In genomic region chr5:81971694-81972495, GRCh38 we compare ENCODE assay signal across 8 cellular contexts. TPM values are rescaled to one million over a fixed set of nuclear protein-coding genes. Genes with fewer than 3 reads are reported as not detected.
A peak's percentile ranks its signal among the peaks of the same experiment; 100 is the strongest.
DNase-seq lines count a peak whose midpoint lies in the region; ATAC-seq, FAIRE-seq and TF ChIP-seq lines count a peak whose summit lies in the region.

ATG10 (plus strand) TSS chr5:81972023; CDS start chr5:81987571, 15,548 bp downstream.

- H3K4me1 ChIP-seq in DND-41 (ENCODE audit: insufficient read depth, low read length): peaks cover 37% of the 10 kb centered on the region
- 0 out of 2 replicates have a peak, but pooled peaks cover 3% of the 10 kb centered on the region for H3K4me1 ChIP-seq in GM23248 (ENCODE audit: insufficient read depth)
- H3K4me1 ChIP-seq in Karpas-422 (ENCODE audit: low read length): peaks cover 29% of the 10 kb centered on the region
- no peaks in the 10 kb centered on the region for H3K4me1 ChIP-seq in fibroblast of lung (ENCODE audit: control insufficient read depth, extremely low read depth, insufficient read depth, low read length)

- H3K27me3 Mint-ChIP-seq in naive thymus-derived CD8-positive, alpha-beta T cell: peaks cover 0 to 1% (median 0%) of the 10 kb centered on the region in 5 donors
- no peaks in the 10 kb centered on the region for H3K27me3 Mint-ChIP-seq in stimulated activated naive B cell treated with anti-CD40 and anti-IgM and Interleukin-4, amounts not matched to agents 10 μg/mL and 1 μg/mL and 100 μg/mL, for 72 hours

- ATAC-seq in DND-41 (ENCODE audit: insufficient read depth, low read depth): peak; percentile 91
- peak; percentile 85 to 89 for ATAC-seq in naive thymus-derived CD8-positive, alpha-beta T cell
- ATAC-seq in stimulated activated naive B cell treated with anti-CD40 and anti-IgM and Interleukin-4, amounts not matched to agents 10 μg/mL and 1 μg/mL and 100 μg/mL, for 72 hours (replicated peaks): peak; percentile 95 to 97

- no peaks in the 10 kb centered on the region for H3K9me3 Mint-ChIP-seq in naive thymus-derived CD8-positive, alpha-beta T cell
- H3K9me3 Mint-ChIP-seq in stimulated activated naive B cell treated with anti-CD40 and anti-IgM and Interleukin-4, amounts not matched to agents 10 μg/mL and 1 μg/mL and 100 μg/mL, for 72 hours: no peaks in the 10 kb centered on the region

- DNase-seq in DND-41: peak; percentile 97
- DNase-seq in GM23248: peak; percentile 97
- DNase-seq in Karpas-422: peak; percentile 97
- DNase-seq in RCC 7860 (ENCODE audit: low spot score): peak; percentile 63
- peak; percentile 62 to 81 for DNase-seq in activated T-helper 1 cell treated with anti-CD3 and anti-CD28 coated beads, Interleukin-2, amount 50 U/mL, for 16 hours (ENCODE audit: low read depth in 1 of 2, low spot score in 1 of 2)
- peak; percentile 93 to 95 for DNase-seq in fibroblast of lung (ENCODE audit: low read depth in 2 of 2)
- peak; percentile 82 to 93 (median 87) for DNase-seq in naive thymus-derived CD8-positive, alpha-beta T cell
- peak; percentile 90 for DNase-seq in stimulated activated naive B cell treated with anti-CD40 and anti-IgM and Interleukin-4, amounts not matched to agents 10 μg/mL and 1 μg/mL and 100 μg/mL, for 72 hours

- peak within 1 kb of the TSS; percentile 93 to 100 (median 98) for H3K4me3 Mint-ChIP-seq in naive thymus-derived CD8-positive, alpha-beta T cell
- peak within 1 kb of the TSS; percentile 90 to 96 for H3K4me3 Mint-ChIP-seq in stimulated activated naive B cell treated with anti-CD40 and anti-IgM and Interleukin-4, amounts not matched to agents 10 μg/mL and 1 μg/mL and 100 μg/mL, for 72 hours

- H3K36me3 Mint-ChIP-seq in naive thymus-derived CD8-positive, alpha-beta T cell: peaks cover 0 to 5% (median 2%) of the 10 kb centered on the region in 3 donors
- H3K36me3 Mint-ChIP-seq in stimulated activated naive B cell treated with anti-CD40 and anti-IgM and Interleukin-4, amounts not matched to agents 10 μg/mL and 1 μg/mL and 100 μg/mL, for 72 hours: peaks cover 0 to 3% of the 10 kb centered on the region in 2 donors

- TF ChIP-seq CTCF in DND-41 (IDR thresholded peaks at IDR 0.05; ENCODE audit: borderline replicate concordance, extremely low read depth, low read length, poor library complexity, severe bottlenecking): no peak
- TF ChIP-seq CTCF in fibroblast of lung (conservative IDR thresholded peaks at IDR 0.05 in 1 of 2, IDR thresholded peaks at IDR 0.05 in 1 of 2; ENCODE audit: low read depth in 1 of 2, low read length in 2 of 2): no peak

- H2AFZ ChIP-seq in DND-41 (ENCODE audit: low read depth, low read length) (peak within 1 kb of the TSS; percentile 83), GM23248 (peak within 1 kb of the TSS; percentile 99), Karpas-422 (ENCODE audit: low read length) (peak within 1 kb of the TSS; percentile 78; the same call in 1 of the 2 replicates), fibroblast of lung (ENCODE audit: low read length) (peak within 1 kb of the TSS; percentile 88)

- POLR2A ChIA-PET in naive thymus-derived CD8-positive, alpha-beta T cell (lab: Charles Lee): interaction anchor here (0.9 to 2.9 kb wide), 3 partner anchors 120 to 222 kb away, joined by 3 to 33 read pairs (median 24); partner anchors contain the start of gene SSBP2

- in situ Hi-C loops in GM23248 (cut with MboI): no loop called here

- H3K27ac ChIP-seq in DND-41 (ENCODE audit: low read length) (peak within 1 kb of the TSS; percentile 98), GM23248 (peak within 1 kb of the TSS; percentile 77), Karpas-422 (ENCODE audit: low read length) (peak within 1 kb of the TSS; percentile 76), fibroblast of lung (ENCODE audit: insufficient read depth, low read length) (peak within 1 kb of the TSS; percentile 90)

- peaks cover 6 to 29% (median 25%) of the 10 kb centered on the region in 4 donors for H3K4me1 Mint-ChIP-seq in naive thymus-derived CD8-positive, alpha-beta T cell
- peaks cover 0 to 13% of the 10 kb centered on the region in 2 donors for H3K4me1 Mint-ChIP-seq in stimulated activated naive B cell treated with anti-CD40 and anti-IgM and Interleukin-4, amounts not matched to agents 10 μg/mL and 1 μg/mL and 100 μg/mL, for 72 hours

- H3K9me3 ChIP-seq in DND-41 (ENCODE audit: insufficient read depth, low read length, severe bottlenecking) (no peaks in the 10 kb centered on the region), GM23248 (ENCODE audit: low read depth) (no peaks in the 10 kb centered on the region), Karpas-422 (ENCODE audit: low read length) (no peaks in the 10 kb centered on the region), fibroblast of lung (ENCODE audit: control insufficient read depth, insufficient read depth, low read depth, low read length) (no peaks in the 10 kb centered on the region)

- H3K27me3 ChIP-seq in DND-41 (ENCODE audit: insufficient read depth, low read length, poor library complexity) (no peaks in the 10 kb centered on the region), GM23248 (replicated peaks; ENCODE audit: insufficient read depth) (no peaks in the 10 kb centered on the region), Karpas-422 (ENCODE audit: low read length) (no peaks in the 10 kb centered on the region), fibroblast of lung (ENCODE audit: control insufficient read depth, insufficient read depth, low read length) (no peaks in the 10 kb centered on the region)

- H3K79me2 ChIP-seq in DND-41 (ENCODE audit: insufficient read depth, low read length) (peaks cover 44% of the 10 kb centered on the region), GM23248 (ENCODE audit: insufficient read depth) (no peaks in the 10 kb centered on the region), Karpas-422 (ENCODE audit: low read length) (peaks cover 45% of the 10 kb centered on the region), fibroblast of lung (ENCODE audit: control insufficient read depth, insufficient read depth, low read length) (no peaks in the 10 kb centered on the region)

- FAIRE-seq in RCC 7860 (lab: Jason Lieb, UNC): no peak

- H3K4me2 ChIP-seq in DND-41 (ENCODE audit: insufficient read depth, low read length) (peak within 1 kb of the TSS; percentile 72), GM23248 (ENCODE audit: unreplicated experiment) (peak within 1 kb of the TSS; percentile 94), Karpas-422 (ENCODE audit: low read depth, low read length, poor library complexity, severe bottlenecking) (peak within 1 kb of the TSS; percentile 99), fibroblast of lung (ENCODE audit: extremely low read depth, insufficient read depth, low read length) (peak within 1 kb of the TSS; percentile 96)

- H3K36me3 ChIP-seq in DND-41 (ENCODE audit: insufficient read depth, low read length) (peaks cover 8% of the 10 kb centered on the region), GM23248 (ENCODE audit: low read depth) (no peaks in the 10 kb centered on the region), Karpas-422 (ENCODE audit: insufficient read depth, low read length) (peaks cover 6% of the 10 kb centered on the region), fibroblast of lung (ENCODE audit: control insufficient read depth, insufficient read depth, low read length) (no peaks in the 10 kb centered on the region)

- H3F3A ChIP-seq in GM23248 (ENCODE audit: insufficient read depth): 0 out of 2 replicates have a peak, but pooled peaks cover 5% of the 10 kb centered on the region

- H4K20me1 ChIP-seq in DND-41 (ENCODE audit: insufficient read depth, low read length) (no peaks in the 10 kb centered on the region), GM23248 (ENCODE audit: insufficient read depth) (no peaks in the 10 kb centered on the region), Karpas-422 (ENCODE audit: insufficient read depth, low read depth, low read length) (no peaks in the 10 kb centered on the region), fibroblast of lung (ENCODE audit: control insufficient read depth, extremely low read depth, insufficient read depth, low read length) (no peaks in the 10 kb centered on the region)

- WGBS in GM23248 (ENCODE audit: low coverage in 1 of 2, low lambda C conversion rate in 2 of 2, missing lambda C conversion rate in 2 of 2), 2 experiments: 2% methylated on average over 28 to 67 of the region's 79 CpGs

- no peaks in the 10 kb centered on the region for H3K9me2 ChIP-seq in GM23248 (ENCODE audit: insufficient read depth)
- H3K9me2 ChIP-seq in Karpas-422 (replicated peaks; ENCODE audit: insufficient read depth, low read length): no peaks in the 10 kb centered on the region

- peak within 1 kb of the TSS; percentile 64 to 77 for H3K4me3 ChIP-seq in DND-41 (ENCODE audit: low read depth in 1 of 2, low read length in 2 of 2)
- H3K4me3 ChIP-seq in GM23248: peak within 1 kb of the TSS; percentile 95
- peak within 1 kb of the TSS; percentile 90 for H3K4me3 ChIP-seq in Karpas-422 (ENCODE audit: low read length)
- H3K4me3 ChIP-seq in fibroblast of lung (replicated peaks in 1 of 4; ENCODE audit: control extremely low read depth in 1 of 4, insufficient read depth in 1 of 4, low read depth in 3 of 4, low read length in 4 of 4): peak within 1 kb of the TSS; percentile 67 to 92 (median 74)

- H3K9ac ChIP-seq in DND-41 (ENCODE audit: low read depth, low read length): peak within 1 kb of the TSS; percentile 96
- peak within 1 kb of the TSS; percentile 96 for H3K9ac ChIP-seq in GM23248
- H3K9ac ChIP-seq in Karpas-422 (ENCODE audit: low read length): peak within 1 kb of the TSS; percentile 87
- H3K9ac ChIP-seq in fibroblast of lung (ENCODE audit: insufficient read depth, low read length): peak within 1 kb of the TSS; percentile 90

- H3K27ac Mint-ChIP-seq in naive thymus-derived CD8-positive, alpha-beta T cell: peak within 1 kb of the TSS; percentile 96 to 100 (median 99)
- peak within 1 kb of the TSS; percentile 99 for H3K27ac Mint-ChIP-seq in stimulated activated naive B cell treated with anti-CD40 and anti-IgM and Interleukin-4, amounts not matched to agents 10 μg/mL and 1 μg/mL and 100 μg/mL, for 72 hours

RNA-seq across cellular contexts. Expression of gene ATG10, which starts in this region (rescaled TPM):
- 1.8 and 6.5 TPM in 2 replicates for total RNA-seq in GM23248 (2014; rRNA removed; shearing (Covaris generic))
- polyA plus RNA-seq in GM23248 (2016; fragmentation: Nextera tagmentation; extraction: Ambion mirVana) (8.0 and 9.0 TPM in 2 replicates), fibroblast of lung (2.5 and 3.1 TPM in 2 replicates)
- 15.4 and 16.8 TPM in 2 replicates for total RNA-seq in Karpas-422 (2014; rRNA removed; shearing (Covaris generic); ENCODE audit: low replicate concordance)
- total RNA-seq in fibroblast of lung: 8.7 and 8.8 TPM in 2 replicates
- 3.6 and 6.4 TPM in 2 replicates for polyA plus RNA-seq in fibroblast of lung (2012)
- polyA minus RNA-seq in fibroblast of lung (ENCODE audit: low replicate concordance): not detected in 2 replicates
- total RNA-seq in naive thymus-derived CD8-positive, alpha-beta T cell: 1 to 10 TPM; 9.7 to 9.8 TPM
- 10 to 100 TPM in 2 of 3 donors, 1 to 10 TPM in 1; 9.2 to 11.8 (median 11.6) TPM for polyA plus RNA-seq in naive thymus-derived CD8-positive, alpha-beta T cell

Comparison
In these comparisons a context has a peak if more than half of its experiments do, and no peak if none do; other contexts are left out.
1. Peak in every context shown above with its lines: DNase-seq, ATAC-seq, H3K4me3 ChIP-seq and H3K27ac ChIP-seq.